23 cellular contexts compared by ENCODE assay signal in genomic region chr12:76444408-76444984, GRCh38.
A peak's percentile ranks its signal among the peaks of the same experiment; 100 is the strongest.
DNase-seq lines count a peak whose midpoint lies in the region; ATAC-seq and TF ChIP-seq lines count a peak whose summit lies in the region.
"Had no signal": no experiment of that assay in that cellular context is flagged by ENCODE, and none has a peak within 500 bp of the region (broad histone marks: within the 10 kb centered on the region; RNA-seq: fewer than 3 reads in every experiment).

No MANE protein-coding gene starts in this region.

- 70 to 90% (median 83%) methylated on average over 1 of the region's 1 CpG for WGBS in ovary, 3 donors

- TF ChIP-seq CTCF in MCF 10A (IDR thresholded peaks at IDR 0.05; ENCODE audit: unreplicated experiment) (no peak), breast epithelium (IDR thresholded peaks at IDR 0.05) (no peak), RWPE2 (IDR thresholded peaks at IDR 0.05; ENCODE audit: poor library complexity, severe bottlenecking) (no peak), ovary (IDR thresholded peaks at IDR 0.05) (no peak)

- no peak for DNase-seq in MCF 10A (ENCODE audit: unreplicated experiment)
- DNase-seq in breast epithelium (ENCODE audit: low spot score in 2 of 2) = no peak
- no peak for DNase-seq in RWPE2 (ENCODE audit: low spot score)
- peak; percentile 35 for DNase-seq in fibroblast of peridontal ligament (ENCODE audit: extremely low read depth)
- DNase-seq in NCI-H526 treated with DMSO at 0.1 percent for 48 hours (lab: John Stamatoyannopoulos, UW) = no peak
- DNase-seq in SHP77 treated with DMSO at 0.1 percent for 48 hours (lab: John Stamatoyannopoulos, UW) = no peak
- no peak for DNase-seq in ovary
- DNase-seq: amygdala; DND-41; head of caudate nucleus; immature natural killer cell; lower lobe of right lung; NCI-H1105; NCI-H2081; NCI-H524 treated with DMSO at 0.1 percent for 48 hours; stimulated activated naive CD4-positive, alpha-beta T cell treated with Interleukin-2 at 50 U/mL for 16 hours; T-helper 1 cell; WERI-Rb-1 had no signal

- H3K27ac Mint-ChIP-seq in MCF 10A (ENCODE audit: low read depth, unreplicated experiment) = peak overlapping the region; percentile 2
- H3K27ac Mint-ChIP-seq: activated T-helper 1 cell treated with anti-CD3 and anti-CD28 coated beads, Interleukin-12 subunit alpha, Interleukin-12 subunit beta, Interleukin-2, Interleukin-4 antibody, amounts not matched to agents 30 ng/mL and 10 ng/mL and 1 ng/mL, durations not matched to agents 14 hours and 24 hours and 36 hours had no signal

- BruUV-seq in MCF 10A (replicated peaks; lab: Mats Ljungman, UMichigan) = no TSS peak

- TF ChIP-seq POLR2A in breast epithelium (IDR thresholded peaks at IDR 0.05) (no peak), ovary (IDR thresholded peaks at IDR 0.05) (no peak)

- no peak overlapping the region for H3K27ac ChIP-seq in breast epithelium
- H3K27ac ChIP-seq in RWPE2 (ENCODE audit: poor library complexity, severe bottlenecking) = no peak overlapping the region
- no peak overlapping the region for H3K27ac ChIP-seq in ovary
- H3K27ac ChIP-seq: esophagus muscularis mucosa, lower lobe of right lung, WERI-Rb-1 had no signal

- no peaks in the 10 kb centered on the region for H3K27me3 ChIP-seq in breast epithelium
- H3K27me3 ChIP-seq in RWPE2 (ENCODE audit: insufficient read depth, poor library complexity, severe bottlenecking) = no peaks in the 10 kb centered on the region
- no peaks in the 10 kb centered on the region for H3K27me3 ChIP-seq in ovary
- H3K27me3 ChIP-seq: esophagus muscularis mucosa had no signal

- ATAC-seq in RWPE2 (ENCODE audit: low read depth) (peak; percentile 50; the same call in 2 of the 3 replicates), GM18909 (IDR thresholded peaks at IDR 0.05; ENCODE audit: poor library complexity, unreplicated experiment) (no peak)
- ATAC-seq: lower lobe of right lung, Right ventricle myocardium inferior, sciatic nerve had no signal

- H3K36me3 ChIP-seq in breast epithelium (no peaks in the 10 kb centered on the region), RWPE2 (ENCODE audit: low read depth) (no peaks in the 10 kb centered on the region), ovary (no peaks in the 10 kb centered on the region)
- H3K36me3 ChIP-seq: esophagus muscularis mucosa, lower lobe of right lung had no signal

- no peaks in the 10 kb centered on the region for H3K36me3 Mint-ChIP-seq in MCF 10A (ENCODE audit: insufficient read depth, unreplicated experiment)

- H3K27me3 Mint-ChIP-seq in MCF 10A (ENCODE audit: insufficient read depth, unreplicated experiment) = no peaks in the 10 kb centered on the region

- TF ChIP-seq EP300 in ovary (IDR thresholded peaks at IDR 0.05) = no peak

- peaks cover 7% of the 10 kb centered on the region for H3K4me1 Mint-ChIP-seq in MCF 10A (ENCODE audit: insufficient read depth, unreplicated experiment)

- intact Hi-C loops in MCF 10A (cut with micrococcal nuclease) (no loop called here), breast epithelium (cut with DNase I; ENCODE audit: low total_unique reads) (no loop called here), ovary (cut with DNase I) (no loop called here)

- POLR2A ChIA-PET in MCF 10A (lab: Yijun Ruan, JAX) = interaction anchor here (0.5 to 0.9 kb wide), 4 partner anchors 12 to 114 kb away, joined by 3 read pairs; no protein-coding TSS in a partner anchor

- CTCF ChIA-PET in MCF 10A (lab: Yijun Ruan, JAX) = interaction anchor here (0.6 to 0.8 kb wide), 4 partner anchors 9 to 564 kb away, joined by 3 to 4 read pairs (median 3); no protein-coding TSS in a partner anchor

- no peak overlapping the region for H3K4me3 ChIP-seq in breast epithelium
- no peak overlapping the region for H3K4me3 ChIP-seq in RWPE2 (ENCODE audit: severe bottlenecking)
- H3K4me3 ChIP-seq in ovary = no peak overlapping the region
- H3K4me3 ChIP-seq: esophagus muscularis mucosa, lower lobe of right lung had no signal

- H3K9me3 Mint-ChIP-seq in MCF 10A (ENCODE audit: unreplicated experiment) = no peaks in the 10 kb centered on the region
- H3K9me3 Mint-ChIP-seq: activated T-helper 1 cell treated with anti-CD3 and anti-CD28 coated beads, Interleukin-12 subunit alpha, Interleukin-12 subunit beta, Interleukin-2, Interleukin-4 antibody, amounts not matched to agents 30 ng/mL and 10 ng/mL and 1 ng/mL, durations not matched to agents 14 hours and 24 hours and 36 hours; immature natural killer cell had no signal

- H3K4me3 Mint-ChIP-seq in MCF 10A (ENCODE audit: unreplicated experiment) = no peak overlapping the region
- H3K4me3 Mint-ChIP-seq: activated T-helper 1 cell treated with anti-CD3 and anti-CD28 coated beads, Interleukin-12 subunit alpha, Interleukin-12 subunit beta, Interleukin-2, Interleukin-4 antibody, amounts not matched to agents 30 ng/mL and 10 ng/mL and 1 ng/mL, durations not matched to agents 14 hours and 24 hours and 36 hours; immature natural killer cell had no signal

- H3K9me3 ChIP-seq in breast epithelium = no peaks in the 10 kb centered on the region
- H3K9me3 ChIP-seq in RWPE2 (ENCODE audit: severe bottlenecking) = no peaks in the 10 kb centered on the region
- no peaks in the 10 kb centered on the region for H3K9me3 ChIP-seq in ovary
- H3K9me3 ChIP-seq: esophagus muscularis mucosa, lower lobe of right lung had no signal

- H3K4me1 ChIP-seq in breast epithelium (no peaks in the 10 kb centered on the region), RWPE2 (ENCODE audit: insufficient read depth, poor library complexity, severe bottlenecking) (peaks cover 6% of the 10 kb centered on the region), ovary (ENCODE audit: insufficient read depth) (peaks cover 2% of the 10 kb centered on the region)
- H3K4me1 ChIP-seq: lower lobe of right lung had no signal
